ENCODE assay signal across 8 cellular contexts in the genomic region with DNA sequence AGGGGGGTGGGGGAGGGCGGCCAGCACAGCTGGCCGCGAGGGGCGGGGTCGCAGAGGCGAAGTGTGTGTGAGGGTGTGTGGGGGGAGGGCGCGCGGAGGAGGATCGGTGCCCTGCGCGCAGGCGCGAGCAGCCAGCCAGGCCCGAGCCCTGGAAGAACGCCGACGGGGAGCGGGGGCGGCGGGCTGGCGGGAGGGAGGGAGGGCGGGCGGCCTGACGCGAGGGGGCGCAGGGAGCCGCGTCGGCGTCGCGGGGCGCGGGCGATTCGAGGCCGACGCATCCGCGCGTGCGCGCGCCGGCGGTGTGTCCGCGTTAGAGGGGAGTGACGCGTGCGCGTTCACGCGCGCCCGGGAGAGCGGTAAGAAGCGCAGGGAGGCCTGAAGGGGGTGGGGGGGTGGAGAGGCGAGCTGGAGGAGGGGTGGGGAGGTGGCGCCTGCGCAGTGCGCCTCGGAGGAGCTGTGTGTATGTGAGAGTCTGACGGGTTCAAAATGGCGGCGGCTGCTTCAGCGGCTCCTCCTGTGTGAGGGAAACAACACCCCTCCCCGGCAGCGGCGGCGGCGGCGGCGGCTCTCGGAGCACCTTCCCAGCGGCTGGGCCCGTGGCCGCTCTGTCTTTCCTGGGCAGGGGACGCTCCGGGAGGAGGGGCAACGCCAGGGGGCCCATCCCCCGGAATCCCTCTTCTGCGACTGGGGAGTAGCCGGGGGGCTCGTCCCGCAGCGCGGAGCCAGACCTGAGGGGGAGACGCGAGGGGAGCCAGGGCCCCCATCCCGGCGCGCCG. TPM values are rescaled to one million over a fixed set of nuclear protein-coding genes. Genes with fewer than 3 reads are reported as not detected.
DNase-seq lines count a peak whose midpoint lies in the region; ATAC-seq and TF ChIP-seq lines count a peak whose summit lies in the region.

A gene (plus strand): TSS at position 463 of the 776 bp plus-strand sequence. CDS start 2,054 bp downstream, outside the sequence.

- H3K4me1 ChIP-seq in ovary (ENCODE audit: insufficient read depth) = peaks cover 3% of the 10 kb centered on the region
- H3K4me1 ChIP-seq in thymus (ENCODE audit: control insufficient read depth, insufficient read depth, low read length) = peaks cover 3% of the 10 kb centered on the region

- intact Hi-C loops in Right ventricle myocardium inferior (cut with DNase I) = no loop called here
- intact Hi-C loops in ovary (cut with DNase I) = loop anchor here in 1 of 4 donors (10.0 kb wide), 1 partner anchor 1234 kb away; a partner anchor contains a TSS

- H3K9me3 ChIP-seq in ovary = no peaks in the 10 kb centered on the region
- H3K9me3 ChIP-seq in thymus (ENCODE audit: control insufficient read depth) = no peaks in the 10 kb centered on the region

- H3K36me3 ChIP-seq in ovary (no peaks in the 10 kb centered on the region), thymus (ENCODE audit: control insufficient read depth, insufficient read depth) (peaks cover 3% of the 10 kb centered on the region)

- peak within 1 kb of the TSS; percentile 98 for H3K27ac ChIP-seq in ovary
- peak within 1 kb of the TSS; percentile 97 for H3K27ac ChIP-seq in thymus (ENCODE audit: low read depth)

- TF ChIP-seq CTCF in GM12864 (IDR thresholded peaks at IDR 0.05; ENCODE audit: low read depth, low read length, missing control alignments) = peak; percentile 10
- no peak for TF ChIP-seq CTCF in ovary (IDR thresholded peaks at IDR 0.05)

- TF ChIP-seq POLR2A in ovary (IDR thresholded peaks at IDR 0.05) = peak; percentile 61

- H3K4me3 ChIP-seq in GM12864 (ENCODE audit: low read depth, low read length) (peak within 1 kb of the TSS; percentile 80), ovary (peak within 1 kb of the TSS; percentile 98), thymus (ENCODE audit: low read length) (peak within 1 kb of the TSS; percentile 77)

- ATAC-seq in HG02763 (IDR thresholded peaks at IDR 0.05; ENCODE audit: unreplicated experiment) (peak; percentile 76), Right ventricle myocardium inferior (peak; percentile 94)

- TF ChIP-seq EP300 in ovary (IDR thresholded peaks at IDR 0.05) = no peak

- H3K27me3 ChIP-seq in ovary = no peaks in the 10 kb centered on the region
- peaks cover 12% of the 10 kb centered on the region for H3K27me3 ChIP-seq in thymus (ENCODE audit: control insufficient read depth, insufficient read depth)

- DNase-seq in GM12864 (ENCODE audit: low read depth) (peak; percentile 96), NCI-H1417 (lab: John Stamatoyannopoulos, UW) (peak; percentile 98 to 99 (median 99)), SW 1271 (lab: John Stamatoyannopoulos, UW) (peak; percentile 89 to 96), Right ventricle myocardium inferior (ENCODE audit: missing footprints) (peak; percentile 100), ovary (peak; percentile 99 to 100 (median 99))
- peak; percentile 97 for DNase-seq in activated naive CD8-positive, alpha-beta T cell treated with anti-CD3 and anti-CD28 coated beads, Interleukin-2, amount 50 U/mL, for 16 hours (ENCODE audit: low read depth, low spot score)

- WGBS in ovary, 3 donors = 0 to 1% (median 1%) methylated on average over 28 to 95 of the region's 95 CpGs
- WGBS in thymus = under 1% methylated on average over 95 of the region's 95 CpGs

RNA-seq across cellular contexts. Expression of the gene that starts here (rescaled TPM):
- total RNA-seq in Right ventricle myocardium inferior = 41.3 TPM
- 10 to 100 TPM; 33.5 to 76.9 (median 59.9) TPM for total RNA-seq in ovary
- 10 to 100 TPM; 34.1 to 53.0 TPM for polyA plus RNA-seq in ovary
- polyA plus RNA-seq in thymus = 42.0 TPM

Comparison
In these comparisons a context has a peak if more than half of its experiments do, and no peak if none do; other contexts are left out.
1. Peak in every context shown above with its lines: DNase-seq, ATAC-seq, H3K4me3 ChIP-seq and H3K27ac ChIP-seq.